In the genomic region with DNA sequence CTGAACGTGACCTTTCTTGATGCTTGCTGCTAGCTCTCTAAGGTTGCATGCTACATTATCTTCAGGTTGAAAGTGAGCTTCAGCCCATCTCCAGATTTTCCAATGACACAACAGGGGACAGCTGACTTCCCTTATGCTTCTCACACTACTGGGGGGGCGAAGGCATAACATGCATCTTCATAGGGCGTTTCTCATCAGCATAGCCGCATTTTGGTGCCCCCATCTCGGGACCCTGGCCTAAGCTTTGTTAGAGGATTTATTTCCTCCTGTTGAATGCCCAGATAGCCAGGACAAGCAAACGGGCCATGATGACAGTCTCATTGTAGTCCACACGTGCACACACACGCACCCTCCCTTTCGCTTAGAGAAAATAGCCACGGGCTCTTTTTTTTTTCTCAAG, we compare ENCODE assay signal across 10 cellular contexts. TPM values are rescaled to one million over a fixed set of nuclear protein-coding genes. Genes with fewer than 3 reads are reported as not detected.
DNase-seq lines count a peak whose midpoint lies in the region; ATAC-seq, FAIRE-seq and TF ChIP-seq lines count a peak whose summit lies in the region.
"Had no signal": no experiment of that assay in that cellular context is flagged by ENCODE, and none has a peak within 500 bp of the region (broad histone marks: within the 10 kb centered on the region; RNA-seq: fewer than 3 reads in every experiment).

No MANE protein-coding gene starts in this region.

- POLR2A ChIA-PET in A673 (lab: Charles Lee; ENCODE audit: low non-redundant PET) = no interaction called here
- POLR2A ChIA-PET in CD4-positive, alpha-beta memory T cell (lab: Charles Lee; ENCODE audit: partially characterized antibody) = no interaction called here

- H3K9me3 ChIP-seq in BE2C (no peaks in the 10 kb centered on the region), right cardiac atrium (ENCODE audit: control insufficient read depth, low read length) (no peaks in the 10 kb centered on the region), A673 (ENCODE audit: low read depth, low read length, poor library complexity, severe bottlenecking) (no peaks in the 10 kb centered on the region)
- H3K9me3 ChIP-seq in CD4-positive, alpha-beta memory T cell (ENCODE audit: control insufficient read depth in 1 of 2, low read length in 2 of 2) = no peaks in the 10 kb centered on the region

- H3K4me3 Mint-ChIP-seq in immature natural killer cell = no peak overlapping the region
- H3K4me3 Mint-ChIP-seq in CD4-positive, alpha-beta memory T cell = no peak overlapping the region
- H3K4me3 Mint-ChIP-seq: activated T-cell treated with anti-CD3 and anti-CD28 coated beads, Interleukin-2, amount 50 U/mL, for 24 hours had no signal

- BruUV-seq in A673 (replicated peaks; lab: Mats Ljungman, UMichigan) = no TSS peak

- CTCF ChIA-PET in A673 (lab: Charles Lee) = no interaction called here
- CTCF ChIA-PET in CD4-positive, alpha-beta memory T cell (lab: Charles Lee; ENCODE audit: partially characterized antibody) = interaction anchor here (0.6 kb wide), 1 partner anchor 164 kb away, joined by 3 read pairs; no protein-coding TSS in a partner anchor

- H3K36me3 ChIP-seq in BE2C (no peaks in the 10 kb centered on the region), A673 (ENCODE audit: insufficient read depth, low read length, poor library complexity, severe bottlenecking) (no peaks in the 10 kb centered on the region)
- no peaks in the 10 kb centered on the region for H3K36me3 ChIP-seq in CD4-positive, alpha-beta memory T cell (ENCODE audit: insufficient read depth, low read length)

- H3K27ac ChIP-seq in angular gyrus (ENCODE audit: low read depth, low read length) = peak overlapping the region; percentile 93
- no peak overlapping the region for H3K27ac ChIP-seq in right cardiac atrium (ENCODE audit: low read length)
- H3K27ac ChIP-seq in A673 (ENCODE audit: low read depth, low read length, poor library complexity, severe bottlenecking) = no peak overlapping the region
- no peak overlapping the region for H3K27ac ChIP-seq in CD4-positive, alpha-beta memory T cell (ENCODE audit: low read depth, low read length)

- H3K9me3 Mint-ChIP-seq in immature natural killer cell = peaks cover 0 to 3% (median 0%) of the 10 kb centered on the region in 6 donors
- peaks cover 0 to 2% (median 0%) of the 10 kb centered on the region in 8 donors for H3K9me3 Mint-ChIP-seq in CD4-positive, alpha-beta memory T cell
- H3K9me3 Mint-ChIP-seq: activated T-cell treated with anti-CD3 and anti-CD28 coated beads, Interleukin-2, amount 50 U/mL, for 24 hours had no signal

- no peak for FAIRE-seq in RCC 7860 (lab: Jason Lieb, UNC)
- FAIRE-seq: colon had no signal

- ATAC-seq in right cardiac atrium = no peak

- TF ChIP-seq CTCF in BE2C (IDR thresholded peaks at IDR 0.05; ENCODE audit: low read depth, low read length) = no peak
- no peak for TF ChIP-seq CTCF in A673 (conservative IDR thresholded peaks at IDR 0.05; ENCODE audit: low read depth, low read length)

- H3K27me3 ChIP-seq in BE2C (no peaks in the 10 kb centered on the region), right cardiac atrium (ENCODE audit: control insufficient read depth, insufficient read depth) (no peaks in the 10 kb centered on the region), A673 (replicated peaks; ENCODE audit: insufficient read depth, low read depth, low read length, poor library complexity) (no peaks in the 10 kb centered on the region)
- H3K27me3 ChIP-seq in CD4-positive, alpha-beta memory T cell (ENCODE audit: insufficient read depth, low read length) = no peaks in the 10 kb centered on the region

- peak overlapping the region; percentile 53 for H3K4me3 ChIP-seq in BE2C (ENCODE audit: low read depth, low read length)
- peak overlapping the region; percentile 52 for H3K4me3 ChIP-seq in right cardiac atrium (ENCODE audit: low read length)
- H3K4me3 ChIP-seq in A673 (ENCODE audit: low read depth, low read length, poor library complexity, severe bottlenecking) = no peak overlapping the region
- H3K4me3 ChIP-seq in CD4-positive, alpha-beta memory T cell (ENCODE audit: low read length in 2 of 2) = no peak overlapping the region

- H3K27ac Mint-ChIP-seq in immature natural killer cell = no peak overlapping the region
- H3K27ac Mint-ChIP-seq in CD4-positive, alpha-beta memory T cell = no peak overlapping the region
- H3K27ac Mint-ChIP-seq: activated T-cell treated with anti-CD3 and anti-CD28 coated beads, Interleukin-2, amount 50 U/mL, for 24 hours had no signal

- peaks cover 6 to 30% (median 15%) of the 10 kb centered on the region in 3 donors for H3K27me3 Mint-ChIP-seq in immature natural killer cell (ENCODE audit: low read depth in 3 of 3)
- peaks cover 22 to 35% of the 10 kb centered on the region in 2 donors for H3K27me3 Mint-ChIP-seq in CD4-positive, alpha-beta memory T cell

- no peaks in the 10 kb centered on the region for H3K36me3 Mint-ChIP-seq in immature natural killer cell
- H3K36me3 Mint-ChIP-seq in CD4-positive, alpha-beta memory T cell = no peaks in the 10 kb centered on the region

- H3K4me1 ChIP-seq in BE2C = no peaks in the 10 kb centered on the region
- peaks cover 3% of the 10 kb centered on the region for H3K4me1 ChIP-seq in right cardiac atrium (ENCODE audit: control insufficient read depth, insufficient read depth, low read length)
- H3K4me1 ChIP-seq in A673 (ENCODE audit: insufficient read depth, low read length, poor library complexity, severe bottlenecking) = no peaks in the 10 kb centered on the region
- no peaks in the 10 kb centered on the region for H3K4me1 ChIP-seq in CD4-positive, alpha-beta memory T cell (ENCODE audit: insufficient read depth, low read length)

- DNase-seq in BE2C = no peak
- DNase-seq in right cardiac atrium = no peak
- DNase-seq in pons (ENCODE audit: low spot score) = peak; percentile 60
- no peak for DNase-seq in RCC 7860 (ENCODE audit: low spot score)
- no peak for DNase-seq in A673 (ENCODE audit: low spot score)
- DNase-seq in immature natural killer cell = no peak
- no peak for DNase-seq in CD4-positive, alpha-beta memory T cell
- DNase-seq: activated T-cell treated with anti-CD3 and anti-CD28 coated beads, Interleukin-2, amount 50 U/mL, for 24 hours had no signal

- intact Hi-C loops in right cardiac atrium (cut with DNase I) = no loop called here
- intact Hi-C loops in A673 (cut with micrococcal nuclease; ENCODE audit: unreplicated experiment) = no loop called here
- intact Hi-C loops in CD4-positive, alpha-beta memory T cell (cut with micrococcal nuclease) = no loop called here

- WGBS in right cardiac atrium = 63% methylated on average over 10 of the region's 10 CpGs

- H3K4me1 Mint-ChIP-seq in immature natural killer cell = no peaks in the 10 kb centered on the region
- peaks cover 0 to 2% (median 0%) of the 10 kb centered on the region in 4 donors for H3K4me1 Mint-ChIP-seq in CD4-positive, alpha-beta memory T cell

RNA-seq across cellular contexts. Expression of gene SSPN, which starts 30.7 kb away (rescaled TPM):
- 2.6 TPM for polyA plus RNA-seq in BE2C (2012; ENCODE audit: insufficient read depth, insufficient read length, low read depth)
- total RNA-seq in right cardiac atrium = 100 to 1,000 TPM in 2 of 4 donors, 10 to 100 TPM in 2; 74.5 to 109 (median 97.9) TPM
- polyA plus RNA-seq in right cardiac atrium = 21.5 TPM
- 9.8 and 10.3 TPM in 2 replicates for total RNA-seq in A673 (2021)
- not detected for polyA plus RNA-seq in immature natural killer cell
- total RNA-seq in CD4-positive, alpha-beta memory T cell = not detected
- 1 to 10 TPM in 1 of 2 donors, not detected in 1; 1.0 TPM for polyA plus RNA-seq in CD4-positive, alpha-beta memory T cell

Comparison
In these comparisons a context has a peak if more than half of its experiments do, and no peak if none do; other contexts are left out.
1. H3K4me3 ChIP-seq: peak in BE2C (single experiment) and right cardiac atrium (single experiment); none in A673 (single experiment) and CD4-positive, alpha-beta memory T cell (0 of 2).
2. RNA of gene SSPN, which starts 30.7 kb away (total RNA-seq): 74.5 to 109 TPM in right cardiac atrium and 9.8 to 10.3 TPM in A673; not detected in CD4-positive, alpha-beta memory T cell; every median in the first group is over 10 times any median in the second.